In the genomic region with DNA sequence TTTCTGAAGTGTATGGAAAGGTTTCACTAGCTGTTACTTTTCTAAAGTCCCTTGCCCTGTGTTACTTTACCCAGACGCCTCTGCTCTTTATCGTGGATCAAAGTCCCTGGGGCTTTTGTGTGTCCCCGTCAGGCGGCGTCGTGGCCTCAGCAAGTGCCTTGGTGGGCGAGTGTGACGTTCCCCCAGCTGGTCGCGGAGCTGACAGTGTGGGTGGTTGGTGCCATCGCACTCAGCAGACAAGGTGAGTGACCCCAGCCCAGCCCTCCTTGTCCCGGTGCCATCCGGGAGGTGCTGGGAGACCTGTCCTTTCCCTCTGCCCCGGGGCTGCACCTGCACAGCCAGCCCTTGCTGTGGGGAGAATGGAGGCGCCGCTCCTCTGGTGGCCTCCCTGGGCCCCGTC, we compare ENCODE assay signal across 31 cellular contexts.
"Had no signal": no experiment of that assay in that cellular context is flagged by ENCODE, and none has a peak within 500 bp of the region (broad histone marks: within the 10 kb centered on the region; RNA-seq: fewer than 3 reads in every experiment).

No MANE protein-coding gene starts in this region.

- H3K27me3 ChIP-seq: brain microvascular endothelial cell, MG63, SJSA1 had no signal

- H3K4me3 Mint-ChIP-seq: activated CD4-positive, alpha-beta T cell treated with anti-CD3 and anti-CD28 coated beads for 36 hours; activated CD4-positive, alpha-beta T cell treated with anti-CD3 and anti-CD28 coated beads, Interleukin-2, amount 10 ng/mL, durations not matched to agents 7 days and 5 days; activated CD8-positive, alpha-beta T cell treated with anti-CD3 and anti-CD28 coated beads, Interleukin-2, amount 10 ng/mL, durations not matched to agents 7 days and 5 days; activated naive CD8-positive, alpha-beta T cell treated with anti-CD3 and anti-CD28 coated beads for 36 hours; activated T-cell treated with anti-CD3 and anti-CD28 coated beads, Interleukin-2, amount 50 U/mL, for 24 hours; activated T-helper 1 cell treated with anti-CD3 and anti-CD28 coated beads, Interleukin-12 subunit alpha, Interleukin-12 subunit beta, Interleukin-2, Interleukin-4 antibody, amounts not matched to agents 30 ng/mL and 10 ng/mL and 1 ng/mL, durations not matched to agents 14 hours and 24 hours and 36 hours; central memory CD8-positive, alpha-beta T cell; T-helper 1 cell treated with Interleukin-12 subunit alpha and Interleukin-12 subunit beta and Interleukin-4 antibody, amounts not matched to agents 30 μg/mL and 1 μg/mL, for 36 hours; T-helper 2 cell treated with Interferon-gamma antibody and Interleukin-4, amounts not matched to agents 5 μg/mL and 100 μg/mL, for 36 hours; WTC11 had no signal

- FAIRE-seq: TTC549 had no signal

- H3K9ac ChIP-seq: SK-N-SH had no signal

- H3K27me3 Mint-ChIP-seq: activated CD4-positive, alpha-beta T cell treated with anti-CD3 and anti-CD28 coated beads for 36 hours; activated CD4-positive, alpha-beta T cell treated with anti-CD3 and anti-CD28 coated beads, Interleukin-2, amount 10 ng/mL, durations not matched to agents 7 days and 5 days; activated naive CD8-positive, alpha-beta T cell treated with anti-CD3 and anti-CD28 coated beads for 36 hours; activated T-cell treated with anti-CD3 and anti-CD28 coated beads, Interleukin-2, amount 50 U/mL, for 24 hours; central memory CD8-positive, alpha-beta T cell had no signal

- H3K4me3 ChIP-seq: MG63, SJSA1 had no signal

- H3K27ac ChIP-seq: brain microvascular endothelial cell, SJSA1 had no signal

- H3K9me3 ChIP-seq: MG63, SJSA1, SK-N-SH had no signal

- DNase-seq: activated CD4-positive, alpha-beta T cell treated with anti-CD3 and anti-CD28 coated beads for 36 hours; activated CD4-positive, alpha-beta T cell treated with anti-CD3 and anti-CD28 coated beads, Interleukin-2, amount 10 ng/mL, durations not matched to agents 7 days and 5 days; activated CD4-positive, alpha-beta T cell treated with anti-CD3 and anti-CD28 coated beads, Interleukin-2, amount 50 U/mL, for 48 hours; activated CD8-positive, alpha-beta T cell treated with anti-CD3 and anti-CD28 coated beads, Interleukin-2, amount 10 ng/mL, durations not matched to agents 7 days and 5 days; activated effector memory CD4-positive, alpha-beta T cell treated with Interleukin-2 at 50 U/mL for 16 hours; activated naive CD4-positive, alpha-beta T cell treated with anti-CD3 and anti-CD28 coated beads, Interleukin-2, amount 50 U/mL, for 16 hours; activated naive CD8-positive, alpha-beta T cell treated with anti-CD3 and anti-CD28 coated beads for 36 hours; activated T-cell treated with anti-CD3 and anti-CD28 coated beads, Interleukin-2, amount 50 U/mL, for 24 hours; amniotic stem cell; aorta; brain microvascular endothelial cell; Kasumi-1; KBM-7; MG63; NCI-H1048; NCI-H1105 treated with DMSO at 0.1 percent for 48 hours; NCI-H1436; NCI-H1694; NCI-H1930; NCI-H345; NCI-H524 treated with DMSO at 0.1 percent for 48 hours; OCI-M1; SHP77 treated with DMSO at 0.1 percent for 48 hours; SK-N-SH had no signal

- H3K27ac Mint-ChIP-seq: activated CD4-positive, alpha-beta T cell treated with anti-CD3 and anti-CD28 coated beads for 36 hours; activated CD4-positive, alpha-beta T cell treated with anti-CD3 and anti-CD28 coated beads, Interleukin-2, amount 10 ng/mL, durations not matched to agents 7 days and 5 days; activated CD8-positive, alpha-beta T cell treated with anti-CD3 and anti-CD28 coated beads, Interleukin-2, amount 10 ng/mL, durations not matched to agents 7 days and 5 days; activated naive CD8-positive, alpha-beta T cell treated with anti-CD3 and anti-CD28 coated beads for 36 hours; activated T-helper 1 cell treated with anti-CD3 and anti-CD28 coated beads, Interleukin-12 subunit alpha, Interleukin-12 subunit beta, Interleukin-2, Interleukin-4 antibody, amounts not matched to agents 30 ng/mL and 10 ng/mL and 1 ng/mL, durations not matched to agents 14 hours and 24 hours and 36 hours; T-helper 1 cell treated with Interleukin-12 subunit alpha and Interleukin-12 subunit beta and Interleukin-4 antibody, amounts not matched to agents 30 μg/mL and 1 μg/mL, for 36 hours; T-helper 2 cell treated with Interferon-gamma antibody and Interleukin-4, amounts not matched to agents 5 μg/mL and 100 μg/mL, for 36 hours; WTC11 had no signal

- H3K9me3 Mint-ChIP-seq: activated CD4-positive, alpha-beta T cell treated with anti-CD3 and anti-CD28 coated beads, Interleukin-2, amount 10 ng/mL, durations not matched to agents 7 days and 5 days; activated naive CD8-positive, alpha-beta T cell treated with anti-CD3 and anti-CD28 coated beads for 36 hours; activated T-cell treated with anti-CD3 and anti-CD28 coated beads, Interleukin-2, amount 50 U/mL, for 24 hours; activated T-helper 1 cell treated with anti-CD3 and anti-CD28 coated beads, Interleukin-12 subunit alpha, Interleukin-12 subunit beta, Interleukin-2, Interleukin-4 antibody, amounts not matched to agents 30 ng/mL and 10 ng/mL and 1 ng/mL, durations not matched to agents 14 hours and 24 hours and 36 hours; central memory CD8-positive, alpha-beta T cell; T-helper 1 cell treated with Interleukin-12 subunit alpha and Interleukin-12 subunit beta and Interleukin-4 antibody, amounts not matched to agents 30 μg/mL and 1 μg/mL, for 36 hours; T-helper 2 cell treated with Interferon-gamma antibody and Interleukin-4, amounts not matched to agents 5 μg/mL and 100 μg/mL, for 36 hours; WTC11 had no signal
